ENCODE assay signal across 1 cellular context in the genomic region with DNA sequence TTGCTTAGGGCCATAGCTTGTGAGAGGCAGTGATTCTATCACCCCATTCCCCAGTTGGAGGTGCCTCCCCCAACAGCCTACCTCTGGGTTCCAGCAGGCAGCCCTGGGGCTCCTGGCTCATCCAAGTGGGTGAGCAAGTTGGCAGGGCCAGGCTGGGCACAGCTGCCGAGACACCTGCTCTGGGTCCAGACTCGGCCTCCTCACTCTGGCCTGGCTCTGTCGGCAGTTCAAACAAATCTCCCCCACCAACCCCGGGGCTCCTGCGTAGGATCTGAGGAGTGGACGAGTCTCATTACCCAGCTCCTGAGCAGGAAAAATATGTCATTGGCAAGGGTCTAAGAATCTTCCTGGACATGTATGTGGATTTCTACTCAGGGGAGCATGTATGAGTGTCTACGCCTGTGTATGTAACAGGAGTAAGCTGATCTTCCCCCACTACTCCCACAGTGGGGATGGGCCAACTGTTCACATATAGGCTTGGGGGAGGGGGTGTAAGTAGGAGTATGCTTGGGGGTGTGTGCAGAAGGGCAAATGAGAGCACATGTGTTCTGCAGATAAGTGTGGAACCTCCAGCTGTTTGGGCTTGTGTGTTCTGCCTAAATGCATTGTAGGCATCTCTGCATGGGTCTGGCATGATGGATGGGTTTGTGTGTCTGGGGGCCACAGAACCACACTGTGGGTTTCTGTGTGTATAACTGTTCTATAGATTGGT.
TF ChIP-seq lines count a peak whose summit lies in the region.

No MANE protein-coding gene starts in this region.

TF ChIP-seq in HepG2, 621 proteins besides CTCF, POLR2A, EP300 and RAD21 (continued from another document):
- TF ChIP-seq CBX1 (IDR thresholded peaks at IDR 0.05; ENCODE audit: low read depth) (no peak), ZNF850 (CRISPR knock-in tag; conservative IDR thresholded peaks at IDR 0.05) (no peak; the same call in 1 of the 2 replicates), ZNF224 (CRISPR knock-in tag; IDR thresholded peaks at IDR 0.05) (no peak), ZFP36L1 (CRISPR knock-in tag; IDR thresholded peaks at IDR 0.05) (0 out of 2 replicates have a peak, but pooled peaks have one; percentile 85), NRL (CRISPR knock-in tag; IDR thresholded peaks at IDR 0.05; ENCODE audit: borderline replicate concordance) (peak; percentile 92), HNRNPH1 (optimal IDR thresholded peaks at IDR 0.05; ENCODE audit: low read depth, low read length) (peak; percentile 98), ZNF451 (CRISPR knock-in tag; IDR thresholded peaks at IDR 0.05) (peak; percentile 30), RARA (CRISPR knock-in tag; IDR thresholded peaks at IDR 0.05) (peak; percentile 46), AGO1 (IDR thresholded peaks at IDR 0.05; ENCODE audit: low read depth, low read length, poor library complexity, severe bottlenecking) (peak; percentile 99), ZNF20 (CRISPR knock-in tag; IDR thresholded peaks at IDR 0.05) (no peak), ATF7-NPFF (CRISPR knock-in tag; IDR thresholded peaks at IDR 0.05; ENCODE audit: low read depth) (peak; percentile 89), GLI4 (CRISPR knock-in tag; IDR thresholded peaks at IDR 0.05; ENCODE audit: borderline replicate concordance) (no peak)
- TF ChIP-seq, protein P1, sequence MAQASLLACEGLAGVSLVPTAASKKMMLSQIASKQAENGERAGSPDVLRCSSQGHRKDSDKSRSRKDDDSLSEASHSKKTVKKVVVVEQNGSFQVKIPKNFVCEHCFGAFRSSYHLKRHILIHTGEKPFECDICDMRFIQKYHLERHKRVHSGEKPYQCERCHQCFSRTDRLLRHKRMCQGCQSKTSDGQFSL (CRISPR knock-in tag; IDR thresholded peaks at IDR 0.05) = peak; percentile 72; the same call in 1 of the 2 replicates
- TF ChIP-seq, protein P2, sequence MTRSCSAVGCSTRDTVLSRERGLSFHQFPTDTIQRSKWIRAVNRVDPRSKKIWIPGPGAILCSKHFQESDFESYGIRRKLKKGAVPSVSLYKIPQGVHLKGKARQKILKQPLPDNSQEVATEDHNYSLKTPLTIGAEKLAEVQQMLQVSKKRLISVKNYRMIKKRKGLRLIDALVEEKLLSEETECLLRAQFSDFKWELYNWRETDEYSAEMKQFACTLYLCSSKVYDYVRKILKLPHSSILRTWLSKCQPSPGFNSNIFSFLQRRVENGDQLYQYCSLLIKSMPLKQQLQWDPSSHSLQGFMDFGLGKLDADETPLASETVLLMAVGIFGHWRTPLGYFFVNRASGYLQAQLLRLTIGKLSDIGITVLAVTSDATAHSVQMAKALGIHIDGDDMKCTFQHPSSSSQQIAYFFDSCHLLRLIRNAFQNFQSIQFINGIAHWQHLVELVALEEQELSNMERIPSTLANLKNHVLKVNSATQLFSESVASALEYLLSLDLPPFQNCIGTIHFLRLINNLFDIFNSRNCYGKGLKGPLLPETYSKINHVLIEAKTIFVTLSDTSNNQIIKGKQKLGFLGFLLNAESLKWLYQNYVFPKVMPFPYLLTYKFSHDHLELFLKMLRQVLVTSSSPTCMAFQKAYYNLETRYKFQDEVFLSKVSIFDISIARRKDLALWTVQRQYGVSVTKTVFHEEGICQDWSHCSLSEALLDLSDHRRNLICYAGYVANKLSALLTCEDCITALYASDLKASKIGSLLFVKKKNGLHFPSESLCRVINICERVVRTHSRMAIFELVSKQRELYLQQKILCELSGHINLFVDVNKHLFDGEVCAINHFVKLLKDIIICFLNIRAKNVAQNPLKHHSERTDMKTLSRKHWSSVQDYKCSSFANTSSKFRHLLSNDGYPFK (CRISPR knock-in tag; IDR thresholded peaks at IDR 0.05; ENCODE audit: borderline replicate concordance) = peak; percentile 81
- TF ChIP-seq, protein P3, sequence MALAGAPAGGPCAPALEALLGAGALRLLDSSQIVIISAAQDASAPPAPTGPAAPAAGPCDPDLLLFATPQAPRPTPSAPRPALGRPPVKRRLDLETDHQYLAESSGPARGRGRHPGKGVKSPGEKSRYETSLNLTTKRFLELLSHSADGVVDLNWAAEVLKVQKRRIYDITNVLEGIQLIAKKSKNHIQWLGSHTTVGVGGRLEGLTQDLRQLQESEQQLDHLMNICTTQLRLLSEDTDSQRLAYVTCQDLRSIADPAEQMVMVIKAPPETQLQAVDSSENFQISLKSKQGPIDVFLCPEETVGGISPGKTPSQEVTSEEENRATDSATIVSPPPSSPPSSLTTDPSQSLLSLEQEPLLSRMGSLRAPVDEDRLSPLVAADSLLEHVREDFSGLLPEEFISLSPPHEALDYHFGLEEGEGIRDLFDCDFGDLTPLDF (CRISPR knock-in tag; IDR thresholded peaks at IDR 0.05) = no peak
